11 cellular contexts compared by ENCODE assay signal in genomic region chr18:45151645-45152044, GRCh38.
"Had no signal": no experiment of that assay in that cellular context is flagged by ENCODE, and none has a peak within 500 bp of the region (broad histone marks: within the 10 kb centered on the region; RNA-seq: fewer than 3 reads in every experiment).

No MANE protein-coding gene starts in this region.

- H3K4me3 ChIP-seq: GM23248, GM23338, HAP-1 had no signal

- H3K9ac ChIP-seq: GM23248 had no signal

- DNase-seq: GM23248, GOT3, H7, H9, HCEC 1CT, HFFc6 had no signal

- ATAC-seq: GM23338, HCT116 had no signal

- H3K4me3 Mint-ChIP-seq: GM23338, H9, HFFc6 had no signal

- H3K27ac ChIP-seq: GM23248 had no signal

- H3K9me3 ChIP-seq: HAP-1 had no signal

- H3K27ac Mint-ChIP-seq: GM23338, H9, HFFc6 had no signal

- FAIRE-seq: H1, H54 had no signal

- H3K36me3 ChIP-seq: HAP-1 had no signal

- H3K4me1 ChIP-seq: HAP-1 had no signal

- H2AFZ ChIP-seq: GM23248, GM23338 had no signal

- H3K9me3 Mint-ChIP-seq: GM23338, H9, HFFc6 had no signal

- H3K4me2 ChIP-seq: GM23338 had no signal
